Comparison of ENCODE assay signal across 1 cellular context in the genomic region with DNA sequence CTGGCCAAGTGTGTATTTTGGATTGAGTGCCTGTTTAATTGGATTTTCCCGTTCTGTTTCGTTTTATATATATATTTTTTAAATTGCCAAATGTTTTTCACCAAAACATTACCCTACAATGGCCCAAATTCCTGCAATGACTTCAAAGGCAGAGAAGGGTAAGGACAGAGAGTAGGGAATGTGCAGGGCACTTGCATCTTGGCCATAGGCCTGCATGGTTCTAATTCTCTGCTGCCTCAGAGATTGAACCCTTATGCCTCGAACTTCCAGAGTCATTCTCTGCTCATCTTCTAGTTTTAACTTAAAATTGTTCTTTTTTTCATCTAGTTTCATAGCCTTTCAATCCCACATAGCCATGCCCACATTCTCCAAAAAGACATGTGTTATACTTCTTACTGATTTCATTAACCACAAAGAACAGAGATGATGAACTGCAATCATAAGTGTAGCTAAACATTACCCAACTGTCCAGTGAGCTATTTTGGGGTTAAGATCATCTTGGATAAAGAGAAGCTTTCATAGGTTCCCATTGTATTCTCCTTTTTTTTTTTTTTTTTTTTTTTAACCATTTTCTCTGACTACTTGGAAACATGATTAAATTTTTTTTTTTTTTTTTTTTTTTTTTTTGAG.
A peak's percentile ranks its signal among the peaks of the same experiment; 100 is the strongest.
TF ChIP-seq lines count a peak whose summit lies in the region.

No MANE protein-coding gene starts in this region.

TF ChIP-seq in GM12878, 131 proteins besides CTCF, POLR2A, EP300 and RAD21 (continued from another document):
- TF ChIP-seq, protein P1, sequence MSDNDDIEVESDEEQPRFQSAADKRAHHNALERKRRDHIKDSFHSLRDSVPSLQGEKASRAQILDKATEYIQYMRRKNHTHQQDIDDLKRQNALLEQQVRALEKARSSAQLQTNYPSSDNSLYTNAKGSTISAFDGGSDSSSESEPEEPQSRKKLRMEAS (IDR thresholded peaks at IDR 0.05; ENCODE audit: low read depth, low read length): no peak
- TF ChIP-seq IKZF1 (conservative IDR thresholded peaks at IDR 0.05) (peak; percentile 34; the same call in 1 of the 2 replicates), MEF2B (IDR thresholded peaks at IDR 0.05; ENCODE audit: partially characterized antibody, poor library complexity, severe bottlenecking) (peak; percentile 42)
- TF ChIP-seq, protein P2, sequence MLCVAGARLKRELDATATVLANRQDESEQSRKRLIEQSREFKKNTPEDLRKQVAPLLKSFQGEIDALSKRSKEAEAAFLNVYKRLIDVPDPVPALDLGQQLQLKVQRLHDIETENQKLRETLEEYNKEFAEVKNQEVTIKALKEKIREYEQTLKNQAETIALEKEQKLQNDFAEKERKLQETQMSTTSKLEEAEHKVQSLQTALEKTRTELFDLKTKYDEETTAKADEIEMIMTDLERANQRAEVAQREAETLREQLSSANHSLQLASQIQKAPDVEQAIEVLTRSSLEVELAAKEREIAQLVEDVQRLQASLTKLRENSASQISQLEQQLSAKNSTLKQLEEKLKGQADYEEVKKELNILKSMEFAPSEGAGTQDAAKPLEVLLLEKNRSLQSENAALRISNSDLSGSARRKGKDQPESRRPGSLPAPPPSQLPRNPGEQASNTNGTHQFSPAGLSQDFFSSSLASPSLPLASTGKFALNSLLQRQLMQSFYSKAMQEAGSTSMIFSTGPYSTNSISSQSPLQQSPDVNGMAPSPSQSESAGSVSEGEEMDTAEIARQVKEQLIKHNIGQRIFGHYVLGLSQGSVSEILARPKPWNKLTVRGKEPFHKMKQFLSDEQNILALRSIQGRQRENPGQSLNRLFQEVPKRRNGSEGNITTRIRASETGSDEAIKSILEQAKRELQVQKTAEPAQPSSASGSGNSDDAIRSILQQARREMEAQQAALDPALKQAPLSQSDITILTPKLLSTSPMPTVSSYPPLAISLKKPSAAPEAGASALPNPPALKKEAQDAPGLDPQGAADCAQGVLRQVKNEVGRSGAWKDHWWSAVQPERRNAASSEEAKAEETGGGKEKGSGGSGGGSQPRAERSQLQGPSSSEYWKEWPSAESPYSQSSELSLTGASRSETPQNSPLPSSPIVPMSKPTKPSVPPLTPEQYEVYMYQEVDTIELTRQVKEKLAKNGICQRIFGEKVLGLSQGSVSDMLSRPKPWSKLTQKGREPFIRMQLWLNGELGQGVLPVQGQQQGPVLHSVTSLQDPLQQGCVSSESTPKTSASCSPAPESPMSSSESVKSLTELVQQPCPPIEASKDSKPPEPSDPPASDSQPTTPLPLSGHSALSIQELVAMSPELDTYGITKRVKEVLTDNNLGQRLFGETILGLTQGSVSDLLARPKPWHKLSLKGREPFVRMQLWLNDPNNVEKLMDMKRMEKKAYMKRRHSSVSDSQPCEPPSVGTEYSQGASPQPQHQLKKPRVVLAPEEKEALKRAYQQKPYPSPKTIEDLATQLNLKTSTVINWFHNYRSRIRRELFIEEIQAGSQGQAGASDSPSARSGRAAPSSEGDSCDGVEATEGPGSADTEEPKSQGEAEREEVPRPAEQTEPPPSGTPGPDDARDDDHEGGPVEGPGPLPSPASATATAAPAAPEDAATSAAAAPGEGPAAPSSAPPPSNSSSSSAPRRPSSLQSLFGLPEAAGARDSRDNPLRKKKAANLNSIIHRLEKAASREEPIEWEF (IDR thresholded peaks at IDR 0.05; ENCODE audit: insufficient replicate concordance, low read depth, low read length): no peak
- TF ChIP-seq, protein P3, sequence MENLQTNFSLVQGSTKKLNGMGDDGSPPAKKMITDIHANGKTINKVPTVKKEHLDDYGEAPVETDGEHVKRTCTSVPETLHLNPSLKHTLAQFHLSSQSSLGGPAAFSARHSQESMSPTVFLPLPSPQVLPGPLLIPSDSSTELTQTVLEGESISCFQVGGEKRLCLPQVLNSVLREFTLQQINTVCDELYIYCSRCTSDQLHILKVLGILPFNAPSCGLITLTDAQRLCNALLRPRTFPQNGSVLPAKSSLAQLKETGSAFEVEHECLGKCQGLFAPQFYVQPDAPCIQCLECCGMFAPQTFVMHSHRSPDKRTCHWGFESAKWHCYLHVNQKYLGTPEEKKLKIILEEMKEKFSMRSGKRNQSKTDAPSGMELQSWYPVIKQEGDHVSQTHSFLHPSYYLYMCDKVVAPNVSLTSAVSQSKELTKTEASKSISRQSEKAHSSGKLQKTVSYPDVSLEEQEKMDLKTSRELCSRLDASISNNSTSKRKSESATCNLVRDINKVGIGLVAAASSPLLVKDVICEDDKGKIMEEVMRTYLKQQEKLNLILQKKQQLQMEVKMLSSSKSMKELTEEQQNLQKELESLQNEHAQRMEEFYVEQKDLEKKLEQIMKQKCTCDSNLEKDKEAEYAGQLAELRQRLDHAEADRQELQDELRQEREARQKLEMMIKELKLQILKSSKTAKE (IDR thresholded peaks at IDR 0.05; ENCODE audit: low read depth, poor library complexity, severe bottlenecking): no peak
TF ChIP-seq in GM12878: peak in this region for 5.
